Comparison of ENCODE assay signal across 3 cellular contexts in genomic region chr10:104371753-104372152, GRCh38.
"Had no signal": no experiment of that assay in that cellular context is flagged by ENCODE, and none has a peak within 500 bp of the region (broad histone marks: within the 10 kb centered on the region; RNA-seq: fewer than 3 reads in every experiment).

No MANE protein-coding gene starts in this region.

- DNase-seq: GDM1, GF-D8 had no signal

- ATAC-seq: GM12878 had no signal

- H3K4me3 ChIP-seq: GM12878 had no signal
